In genomic region chr6:32459781-32460424, GRCh38 we compare ENCODE assay signal across 13 cellular contexts. TPM values are rescaled to one million over a fixed set of nuclear protein-coding genes. Genes with fewer than 3 reads are reported as not detected.
A peak's percentile ranks its signal among the peaks of the same experiment; 100 is the strongest.
DNase-seq lines count a peak whose midpoint lies in the region; ATAC-seq and TF ChIP-seq lines count a peak whose summit lies in the region.
"Had no signal": no experiment of that assay in that cellular context is flagged by ENCODE, and none has a peak within 500 bp of the region (broad histone marks: within the 10 kb centered on the region; RNA-seq: fewer than 3 reads in every experiment).

No MANE protein-coding gene starts in this region.

- POLR2A ChIA-PET in CD8-positive, alpha-beta memory T cell (lab: Charles Lee): interaction anchor here (0.6 kb wide), 1 partner anchor 277 kb away, joined by 4 read pairs; no protein-coding TSS in a partner anchor

- H3K27me3 Mint-ChIP-seq in CD8-positive, alpha-beta memory T cell: peaks cover 39 to 71% of the 10 kb centered on the region in 2 donors
- H3K27me3 Mint-ChIP-seq in IgD-negative memory B cell: peaks cover 6% of the 10 kb centered on the region

- 47% methylated on average over 29 of the region's 29 CpGs for WGBS in prostate gland

- H3K36me3 ChIP-seq in CD8-positive, alpha-beta memory T cell (ENCODE audit: insufficient read depth, low read length): no peaks in the 10 kb centered on the region
- H3K36me3 ChIP-seq in prostate gland: no peaks in the 10 kb centered on the region

- CTCF ChIA-PET in CD8-positive, alpha-beta memory T cell (lab: Charles Lee): no interaction called here

- DNase-seq in CD8-positive, alpha-beta memory T cell: no peak
- DNase-seq in epithelial cell of proximal tubule (ENCODE audit: low read depth) (no peak), prostate gland (ENCODE audit: low spot score) (peak; percentile 10), NCI-H1092 treated with DMSO at 0.1 percent for 48 hours (lab: John Stamatoyannopoulos, UW) (no peak), RKO (ENCODE audit: low spot score) (no peak)
- DNase-seq: activated CD4-positive, alpha-beta T cell treated with anti-CD3 and anti-CD28 coated beads, Interleukin-2, amount 50 U/mL, for 48 hours; amniotic stem cell; NCI-H774 had no signal

- H3K4me1 Mint-ChIP-seq in CD8-positive, alpha-beta memory T cell: peaks cover 0 to 10% (median 3%) of the 10 kb centered on the region in 3 donors
- peaks cover 11 to 19% (median 17%) of the 10 kb centered on the region in 3 donors for H3K4me1 Mint-ChIP-seq in IgD-negative memory B cell

- no peak for TF ChIP-seq CTCF in epithelial cell of proximal tubule (conservative IDR thresholded peaks at IDR 0.05; ENCODE audit: low read depth, low read length)
- TF ChIP-seq CTCF in prostate gland (IDR thresholded peaks at IDR 0.05): no peak

- no peak for TF ChIP-seq POLR2A in prostate gland (IDR thresholded peaks at IDR 0.05)

- peaks cover 0 to 6% (median under 1%) of the 10 kb centered on the region in 5 donors for H3K9me3 Mint-ChIP-seq in CD8-positive, alpha-beta memory T cell
- no peaks in the 10 kb centered on the region for H3K9me3 Mint-ChIP-seq in IgD-negative memory B cell

- peak overlapping the region in 3 of 7 donors; percentile 30 to 56 (median 36) for H3K4me3 Mint-ChIP-seq in CD8-positive, alpha-beta memory T cell
- H3K4me3 Mint-ChIP-seq in IgD-negative memory B cell: peak overlapping the region; percentile 67 to 85 (median 76)

- ATAC-seq in HG02938 (IDR thresholded peaks at IDR 0.05; ENCODE audit: unreplicated experiment): no peak
- ATAC-seq in GM18519 (IDR thresholded peaks at IDR 0.05; ENCODE audit: low FRiP score, unreplicated experiment): no peak

- H3K27ac ChIP-seq in CD8-positive, alpha-beta memory T cell (ENCODE audit: low read depth, low read length): no peak overlapping the region
- no peak overlapping the region for H3K27ac ChIP-seq in prostate gland

- H3K27ac Mint-ChIP-seq in CD8-positive, alpha-beta memory T cell: no peak overlapping the region
- peak overlapping the region in 1 of 3 donors; percentile 43 for H3K27ac Mint-ChIP-seq in IgD-negative memory B cell

- H3K36me3 Mint-ChIP-seq in CD8-positive, alpha-beta memory T cell: no peaks in the 10 kb centered on the region
- H3K36me3 Mint-ChIP-seq in IgD-negative memory B cell: peaks cover under 1% of the 10 kb centered on the region

- H3K27me3 ChIP-seq in CD8-positive, alpha-beta memory T cell (ENCODE audit: insufficient read depth, low read length, poor library complexity, severe bottlenecking): peaks cover 13% of the 10 kb centered on the region
- H3K27me3 ChIP-seq in prostate gland (replicated peaks; ENCODE audit: insufficient read depth): no peaks in the 10 kb centered on the region

- peak overlapping the region; percentile 22 for H3K4me3 ChIP-seq in CD8-positive, alpha-beta memory T cell (ENCODE audit: low read length)
- H3K4me3 ChIP-seq in epithelial cell of proximal tubule (ENCODE audit: low read depth, low read length): peak overlapping the region; percentile 42
- peak overlapping the region; percentile 13 to 26 for H3K4me3 ChIP-seq in prostate gland

- H3K4me1 ChIP-seq in CD8-positive, alpha-beta memory T cell (ENCODE audit: insufficient read depth, low read length): peaks cover 4% of the 10 kb centered on the region
- H3K4me1 ChIP-seq in prostate gland (replicated peaks): no peaks in the 10 kb centered on the region

- intact Hi-C loops in prostate gland (cut with DNase I): no loop called here

- no peaks in the 10 kb centered on the region for H3K9me3 ChIP-seq in CD8-positive, alpha-beta memory T cell (ENCODE audit: low read length)
- H3K9me3 ChIP-seq in prostate gland: no peaks in the 10 kb centered on the region

RNA-seq across cellular contexts. Expression of gene HLA-DRA, which starts 20.2 kb away (rescaled TPM):
- total RNA-seq in CD8-positive, alpha-beta memory T cell: 10 to 100 TPM; 36.6 to 39.1 TPM
- 41.3 TPM for polyA plus RNA-seq in CD8-positive, alpha-beta memory T cell
- polyA plus RNA-seq in IgD-negative memory B cell: 8,827 TPM
- not detected in 2 replicates for total RNA-seq in epithelial cell of proximal tubule
- 100 to 1,000 TPM; 116 to 145 TPM for total RNA-seq in prostate gland
- total RNA-seq: lung microvascular endothelial cell had no signal

RNA-seq across cellular contexts. Expression of gene BTNL2, which starts 52.9 kb away (rescaled TPM):
- not detected for total RNA-seq in CD8-positive, alpha-beta memory T cell
- polyA plus RNA-seq in CD8-positive, alpha-beta memory T cell: not detected
- not detected for polyA plus RNA-seq in IgD-negative memory B cell
- total RNA-seq in epithelial cell of proximal tubule: 0.63 TPM in 1 of 2 replicates, not detected in the other
- not detected for total RNA-seq in prostate gland
- total RNA-seq: lung microvascular endothelial cell, M059J had no signal

Comparison
In these comparisons a context has a peak if more than half of its experiments do, and no peak if none do; other contexts are left out.
1. RNA of gene HLA-DRA, which starts 20.2 kb away (total RNA-seq): 116 to 145 TPM in prostate gland and 36.6 to 39.1 TPM in CD8-positive, alpha-beta memory T cell; not detected in epithelial cell of proximal tubule; every median in the first group is over 10 times any median in the second.
2. Peak in every context shown above with its lines, with median percentiles within 50 percentile points of each other: H3K4me3 ChIP-seq.